4 cellular contexts compared by ENCODE assay signal in genomic region chr10:45340420-45340819, GRCh38. TPM values are rescaled to one million over a fixed set of nuclear protein-coding genes. Genes with fewer than 3 reads are reported as not detected.
"Had no signal": no experiment of that assay in that cellular context is flagged by ENCODE, and none has a peak within 500 bp of the region (broad histone marks: within the 10 kb centered on the region; RNA-seq: fewer than 3 reads in every experiment).

No MANE protein-coding gene starts in this region.

RNA-seq across cellular contexts. Expression of gene OR13A1, which starts 25.0 kb away (rescaled TPM):
- total RNA-seq: LHCN-M2, MCF 10A, NCI-H460 had no signal

RNA-seq across cellular contexts. Expression of gene ALOX5, which starts 33.6 kb away (rescaled TPM):
- total RNA-seq: LHCN-M2, M059J, MCF 10A, NCI-H460 had no signal
